ENCODE assay signal across 22 cellular contexts in genomic region chr10:63641799-63642198, GRCh38.
DNase-seq lines count a peak whose midpoint lies in the region; ATAC-seq, FAIRE-seq and TF ChIP-seq lines count a peak whose summit lies in the region.
"Had no signal": no experiment of that assay in that cellular context is flagged by ENCODE, and none has a peak within 500 bp of the region (broad histone marks: within the 10 kb centered on the region; RNA-seq: fewer than 3 reads in every experiment).

No MANE protein-coding gene starts in this region.

- no peak overlapping the region for H3K23ac ChIP-seq in mesendoderm (ENCODE audit: low read length)

- no peaks in the 10 kb centered on the region for H3K36me3 ChIP-seq in HEK293 (ENCODE audit: control insufficient read depth in 2 of 2, insufficient read depth in 1 of 2, low read length in 2 of 2)
- H3K36me3 ChIP-seq in K562 (ENCODE audit: control insufficient read depth, insufficient read depth, low read length): no peaks in the 10 kb centered on the region
- H3K36me3 ChIP-seq in mesendoderm (ENCODE audit: control insufficient read depth, insufficient read depth, low read length): no peaks in the 10 kb centered on the region
- H3K36me3 ChIP-seq: BE2C; BLaER1 treated with 17β-estradiol and CSF1 and Interleukin-3, amounts not matched to agents 10 nM and 100 nM had no signal

- H3K79me2 ChIP-seq in K562 (ENCODE audit: control insufficient read depth, insufficient read depth, low read length): no peaks in the 10 kb centered on the region
- no peaks in the 10 kb centered on the region for H3K79me2 ChIP-seq in mesendoderm (ENCODE audit: control insufficient read depth, insufficient read depth, low read length)

- H4K5ac ChIP-seq in mesendoderm (ENCODE audit: low read length): no peak overlapping the region

- TF ChIP-seq POLR2A in K562 (conservative IDR thresholded peaks at IDR 0.05): no peak

- no peak overlapping the region for H2BK5ac ChIP-seq in mesendoderm (ENCODE audit: low read length)

- no TSS peak for BruUV-seq in K562 (replicated peaks; lab: Mats Ljungman, UMichigan)

- intact Hi-C loops in right cardiac atrium (cut with DNase I) (loop anchor here in 1 of 4 donors (5.0 kb wide), 1 partner anchor 76 kb away; no protein-coding TSS in a partner anchor), cardiac septum (cut with DNase I) (no loop called here), K562 (cut with micrococcal nuclease) (no loop called here), posterior vena cava (cut with DNase I) (no loop called here)

- TF ChIP-seq RAD21 in K562 (CRISPR knock-in tag; conservative IDR thresholded peaks at IDR 0.05 in 1 of 2, IDR thresholded peaks at IDR 0.05 in 1 of 2): no peak

- H3K9me1 ChIP-seq in K562 (ENCODE audit: control insufficient read depth, insufficient read depth, low read length): no peaks in the 10 kb centered on the region

- ATAC-seq in right cardiac atrium: no peak
- ATAC-seq in K562: peak; percentile 32
- ATAC-seq: HCT116 had no signal

- TF ChIP-seq EP300 in K562 (IDR thresholded peaks at IDR 0.05; ENCODE audit: low read length): no peak

- in situ Hi-C loops in K562 (cut with MboI): loop anchor here (25.0 kb wide), 1 partner anchor 429 kb away; no protein-coding TSS in a partner anchor

- POLR2A ChIA-PET in HEK293 (lab: Yijun Ruan, JAX) (no interaction called here), K562 (lab: Yijun Ruan, JAX) (interaction anchor here (1.1 kb wide), 1 partner anchor 19 kb away, joined by 3 read pairs; no protein-coding TSS in a partner anchor)

- no peak overlapping the region for H4K8ac ChIP-seq in mesendoderm (ENCODE audit: low read depth, low read length)

- H2AK5ac ChIP-seq in mesendoderm (ENCODE audit: low read length): no peak overlapping the region

- no peak overlapping the region for H3K56ac ChIP-seq in mesendoderm (ENCODE audit: low read length)

- peaks cover 5% of the 10 kb centered on the region for H3K4me1 ChIP-seq in right cardiac atrium (ENCODE audit: control insufficient read depth, insufficient read depth, low read length)
- H3K4me1 ChIP-seq in HEK293 (ENCODE audit: control insufficient read depth, insufficient read depth, low read length): no peaks in the 10 kb centered on the region
- no peaks in the 10 kb centered on the region; a peak in 1 of 5 replicates for H3K4me1 ChIP-seq in K562 (replicated peaks in 1 of 2; ENCODE audit: control insufficient read depth in 2 of 2, insufficient read depth in 2 of 2, low read length in 2 of 2)
- H3K4me1 ChIP-seq in mesendoderm (ENCODE audit: control insufficient read depth, low read depth, low read length): no peaks in the 10 kb centered on the region

- no peak overlapping the region for H3K18ac ChIP-seq in mesendoderm (ENCODE audit: low read length)

- no peak overlapping the region for H3K4me2 ChIP-seq in K562 (ENCODE audit: insufficient read depth, low read length)
- no peak overlapping the region for H3K4me2 ChIP-seq in mesendoderm (ENCODE audit: low read length)
- H3K4me2 ChIP-seq: BLaER1 treated with 17β-estradiol and CSF1 and Interleukin-3, amounts not matched to agents 10 nM and 100 nM had no signal

- H2BK120ac ChIP-seq in mesendoderm (ENCODE audit: low read depth, low read length): no peak overlapping the region

- no peak overlapping the region for H2AFZ ChIP-seq in K562 (ENCODE audit: low read depth, low read length)

- H3K4me3 ChIP-seq in right cardiac atrium (ENCODE audit: low read length): no peak overlapping the region
- H3K4me3 ChIP-seq in HEK293 (ENCODE audit: low read depth, low read length): no peak overlapping the region
- H3K4me3 ChIP-seq in K562: no peak overlapping the region
- H3K4me3 ChIP-seq in mesendoderm (ENCODE audit: low read length): no peak overlapping the region
- H3K4me3 ChIP-seq: BLaER1 treated with 17β-estradiol and CSF1 and Interleukin-3, amounts not matched to agents 10 nM and 100 nM had no signal

- H3K4ac ChIP-seq in mesendoderm (ENCODE audit: low read depth, low read length): no peak overlapping the region

- CTCF ChIA-PET in HEK293 (lab: Yijun Ruan, JAX): interaction anchor here (0.7 kb wide), 1 partner anchor 177 kb away, joined by 4 read pairs; no protein-coding TSS in a partner anchor
- CTCF ChIA-PET in K562 (lab: Yijun Ruan, JAX; ENCODE audit: low intra/inter-chr PET ratio): no interaction called here

- no peaks in the 10 kb centered on the region for H3K79me1 ChIP-seq in mesendoderm (ENCODE audit: low read length)

- DNase-seq in right cardiac atrium (no peak), cardiac septum (ENCODE audit: low spot score) (no peak), K562 (ENCODE audit: extremely low read depth in 1 of 4, low spot score in 3 of 4) (no peak), posterior vena cava (ENCODE audit: low spot score) (peak; percentile 30), glomerular visceral epithelial cell (ENCODE audit: extremely low spot score) (no peak), NCI-H510A treated with DMSO at 0.1 percent for 48 hours (lab: John Stamatoyannopoulos, UW) (no peak), mesendoderm (no peak)
- DNase-seq: AML-193; BE2C; CD4-positive, alpha-beta T cell; CD8-positive, alpha-beta memory T cell; DMS 273 treated with DMSO at 0.1 percent for 48 hours; DMS79 treated with DMSO at 0.1 percent for 48 hours; GF-D8; H9; HFFc6 had no signal

- no peak for FAIRE-seq in K562 (lab: Jason Lieb, UNC)
- FAIRE-seq: D721Med, GM12891, GM18507 had no signal

- H3K9ac ChIP-seq in K562 (ENCODE audit: insufficient read depth in 1 of 2, low read depth in 2 of 2, low read length in 2 of 2) (no peak overlapping the region), mesendoderm (ENCODE audit: low read length) (no peak overlapping the region)
- H3K9ac ChIP-seq: BLaER1 treated with 17β-estradiol and CSF1 and Interleukin-3, amounts not matched to agents 10 nM and 100 nM had no signal

- 83% methylated on average over 5 of the region's 5 CpGs for WGBS in right cardiac atrium
- 20% methylated on average over 5 of the region's 5 CpGs for WGBS in K562 (ENCODE audit: insufficient coverage, low coverage, missing lambda C conversion rate)
- WGBS in mesendoderm (ENCODE audit: extremely low coverage, insufficient coverage, low lambda C conversion rate): no CpG with 5 or more reads among the region's 5 CpGs

- H3K27me3 ChIP-seq in right cardiac atrium (ENCODE audit: control insufficient read depth, insufficient read depth) (no peaks in the 10 kb centered on the region), K562 (ENCODE audit: control insufficient read depth in 2 of 2, insufficient read depth in 2 of 2, low read length in 2 of 2) (peaks cover 24 to 25% of the 10 kb centered on the region in 2 experiments), mesendoderm (ENCODE audit: insufficient read depth, low read length, poor library complexity) (no peaks in the 10 kb centered on the region)
- H3K27me3 ChIP-seq: BE2C; BLaER1 treated with 17β-estradiol and CSF1 and Interleukin-3, amounts not matched to agents 10 nM and 100 nM had no signal

- no peaks in the 10 kb centered on the region for H4K20me1 ChIP-seq in K562 (replicated peaks; ENCODE audit: control insufficient read depth, insufficient read depth, low read length)
- H4K20me1 ChIP-seq: BLaER1 treated with 17β-estradiol and CSF1 and Interleukin-3, amounts not matched to agents 10 nM and 100 nM had no signal

- TF ChIP-seq CTCF in HEK293 (tag by site-specific recombination; IDR thresholded peaks at IDR 0.05): no peak
- no peak for TF ChIP-seq CTCF in K562 (IDR thresholded peaks at IDR 0.05 in 2 of 3, conservative IDR thresholded peaks at IDR 0.05 in 1 of 3; ENCODE audit: insufficient read depth in 2 of 3, low read depth in 1 of 3, low read length in 3 of 3)

- peak overlapping the region; percentile 37 for H3K27ac ChIP-seq in right cardiac atrium (ENCODE audit: low read length)
- H3K27ac ChIP-seq in HEK293 (ENCODE audit: extremely low read depth, low read depth, low read length): no peak overlapping the region
- no peak overlapping the region for H3K27ac ChIP-seq in K562 (ENCODE audit: extremely low read depth, low read depth, low read length)
- H3K27ac ChIP-seq in mesendoderm (ENCODE audit: low read depth, low read length): no peak overlapping the region
- H3K27ac ChIP-seq: BLaER1 treated with 17β-estradiol and CSF1 and Interleukin-3, amounts not matched to agents 10 nM and 100 nM had no signal

- H2BK15ac ChIP-seq in mesendoderm (replicated peaks; ENCODE audit: low read depth): no peak overlapping the region

- H3K9me3 ChIP-seq in right cardiac atrium (ENCODE audit: control insufficient read depth, low read length): no peaks in the 10 kb centered on the region
- no peaks in the 10 kb centered on the region for H3K9me3 ChIP-seq in HEK293 (ENCODE audit: control insufficient read depth, insufficient read depth, low read depth, low read length)
- H3K9me3 ChIP-seq in K562 (replicated peaks; ENCODE audit: control insufficient read depth, insufficient read depth, low read depth, low read length): no peaks in the 10 kb centered on the region
- H3K9me3 ChIP-seq: BE2C; BLaER1 treated with 17β-estradiol and CSF1 and Interleukin-3, amounts not matched to agents 10 nM and 100 nM had no signal

TF ChIP-seq in HEK293, 187 proteins besides CTCF, POLR2A, EP300 and RAD21 (continues in another document):
- TF ChIP-seq ZNF560 (tag by site-specific recombination; IDR thresholded peaks at IDR 0.05; ENCODE audit: borderline replicate concordance): no peak
- TF ChIP-seq ZNF341 (tag by site-specific recombination; IDR thresholded peaks at IDR 0.05; ENCODE audit: low read depth): no peak
- no peak for TF ChIP-seq ZNF335 (tag by site-specific recombination; conservative IDR thresholded peaks at IDR 0.05)
- no peak for TF ChIP-seq ZNF768 (tag by site-specific recombination; IDR thresholded peaks at IDR 0.05)
- no peak for TF ChIP-seq ZNF530 (tag by site-specific recombination; IDR thresholded peaks at IDR 0.05; ENCODE audit: low read depth)
- TF ChIP-seq YY1 (tag by site-specific recombination; IDR thresholded peaks at IDR 0.05): no peak
- TF ChIP-seq SCRT1 (tag by site-specific recombination; IDR thresholded peaks at IDR 0.05; ENCODE audit: borderline replicate concordance): peak; percentile 46; the same call in 1 of the 2 replicates

TF ChIP-seq in K562, 482 proteins besides CTCF, POLR2A, EP300 and RAD21 (continues in another document):
- no peak for TF ChIP-seq MNT (conservative IDR thresholded peaks at IDR 0.05)
- TF ChIP-seq FOXK1 (CRISPR knock-in tag; IDR thresholded peaks at IDR 0.05; ENCODE audit: borderline replicate concordance): no peak
- no peak for TF ChIP-seq FOSL1 (tag; conservative IDR thresholded peaks at IDR 0.05)
